Comparison of ENCODE assay signal across 22 cellular contexts in genomic region chr2:96111823-96112500, GRCh38. TPM values are rescaled to one million over a fixed set of nuclear protein-coding genes. Genes with fewer than 3 reads are reported as not detected.
DNase-seq lines count a peak whose midpoint lies in the region; ATAC-seq and TF ChIP-seq lines count a peak whose summit lies in the region.
"Had no signal": no experiment of that assay in that cellular context is flagged by ENCODE, and none has a peak within 500 bp of the region (broad histone marks: within the 10 kb centered on the region; RNA-seq: fewer than 3 reads in every experiment).

No MANE protein-coding gene starts in this region.

- no peak overlapping the region for H3K4me3 ChIP-seq in osteoblast (ENCODE audit: insufficient read depth, low read length)
- H3K4me3 ChIP-seq: esophagus muscularis mucosa, pancreas had no signal

- H3K4me1 Mint-ChIP-seq in activated CD4-positive, alpha-beta memory T cell treated with anti-CD3 and anti-CD28 coated beads for 36 hours (ENCODE audit: low read depth), result peaks cover 7% of the 10 kb centered on the region
- peaks cover 6% of the 10 kb centered on the region for H3K4me1 Mint-ChIP-seq in activated CD4-positive, alpha-beta memory T cell treated with anti-CD3 and anti-CD28 coated beads, Interleukin-2, amount 10 ng/mL, durations not matched to agents 7 days and 5 days
- peaks cover 12% of the 10 kb centered on the region for H3K4me1 Mint-ChIP-seq in chondrocyte (ENCODE audit: low read depth)

- no peaks in the 10 kb centered on the region for H3K9me3 Mint-ChIP-seq in activated CD4-positive, alpha-beta memory T cell treated with anti-CD3 and anti-CD28 coated beads for 36 hours
- no peaks in the 10 kb centered on the region for H3K9me3 Mint-ChIP-seq in activated CD4-positive, alpha-beta memory T cell treated with anti-CD3 and anti-CD28 coated beads, Interleukin-2, amount 10 ng/mL, durations not matched to agents 7 days and 5 days
- no peaks in the 10 kb centered on the region for H3K9me3 Mint-ChIP-seq in chondrocyte (ENCODE audit: low read depth)
- H3K9me3 Mint-ChIP-seq: naive B cell; T-helper 2 cell treated with Interferon-gamma antibody and Interleukin-4, amounts not matched to agents 5 μg/mL and 100 μg/mL, for 36 hours had no signal

- CTCF ChIA-PET in activated CD4-positive, alpha-beta memory T cell treated with anti-CD3 and anti-CD28 coated beads for 36 hours (lab: Charles Lee), result interaction anchor here (1.1 to 1.9 kb wide), 3 partner anchors 27 to 119 kb away, joined by 4 to 10 read pairs (median 8); partner anchors contain the start of gene ASTL
- CTCF ChIA-PET in activated CD4-positive, alpha-beta memory T cell treated with anti-CD3 and anti-CD28 coated beads, Interleukin-2, amount 10 ng/mL, durations not matched to agents 7 days and 5 days (lab: Charles Lee), result interaction anchor here (1.7 kb wide), 1 partner anchor 63 kb away, joined by 6 read pairs; no protein-coding TSS in a partner anchor

- POLR2A ChIA-PET in activated CD4-positive, alpha-beta memory T cell treated with anti-CD3 and anti-CD28 coated beads for 36 hours (lab: Charles Lee), result no interaction called here
- POLR2A ChIA-PET in activated CD4-positive, alpha-beta memory T cell treated with anti-CD3 and anti-CD28 coated beads, Interleukin-2, amount 10 ng/mL, durations not matched to agents 7 days and 5 days (lab: Charles Lee), result no interaction called here

- no peak overlapping the region for H2AFZ ChIP-seq in osteoblast (ENCODE audit: low read length)

- no peaks in the 10 kb centered on the region for H3K36me3 Mint-ChIP-seq in activated CD4-positive, alpha-beta memory T cell treated with anti-CD3 and anti-CD28 coated beads for 36 hours
- no peaks in the 10 kb centered on the region for H3K36me3 Mint-ChIP-seq in activated CD4-positive, alpha-beta memory T cell treated with anti-CD3 and anti-CD28 coated beads, Interleukin-2, amount 10 ng/mL, durations not matched to agents 7 days and 5 days (ENCODE audit: low read depth)
- H3K36me3 Mint-ChIP-seq in chondrocyte (ENCODE audit: low read depth), result peaks cover 2% of the 10 kb centered on the region
- H3K36me3 Mint-ChIP-seq: naive B cell had no signal

- H3K36me3 ChIP-seq in osteoblast (ENCODE audit: insufficient read depth, low read length), result no peaks in the 10 kb centered on the region
- H3K36me3 ChIP-seq: esophagus muscularis mucosa, pancreas had no signal

- H3K4me2 ChIP-seq in osteoblast (ENCODE audit: insufficient read depth, low read length), result no peak overlapping the region

- H3K4me1 ChIP-seq in osteoblast (ENCODE audit: insufficient read depth, low read length), result no peaks in the 10 kb centered on the region

- no peak for ATAC-seq in GM21447 (IDR thresholded peaks at IDR 0.05; ENCODE audit: unreplicated experiment)
- no peak for ATAC-seq in HG02571 (IDR thresholded peaks at IDR 0.05; ENCODE audit: unreplicated experiment)
- ATAC-seq: pancreas had no signal

- no peak overlapping the region for H3K27ac Mint-ChIP-seq in activated CD4-positive, alpha-beta memory T cell treated with anti-CD3 and anti-CD28 coated beads for 36 hours
- no peak overlapping the region for H3K27ac Mint-ChIP-seq in activated CD4-positive, alpha-beta memory T cell treated with anti-CD3 and anti-CD28 coated beads, Interleukin-2, amount 10 ng/mL, durations not matched to agents 7 days and 5 days
- no peak overlapping the region for H3K27ac Mint-ChIP-seq in chondrocyte (ENCODE audit: unreplicated experiment)
- H3K27ac Mint-ChIP-seq: B cell; T-helper 2 cell treated with Interferon-gamma antibody and Interleukin-4, amounts not matched to agents 5 μg/mL and 100 μg/mL, for 36 hours had no signal

- no peaks in the 10 kb centered on the region for H3K79me2 ChIP-seq in osteoblast (ENCODE audit: insufficient read depth, low read length)

- no peak for TF ChIP-seq CTCF in chondrocyte (IDR thresholded peaks at IDR 0.05)
- TF ChIP-seq CTCF in osteoblast (IDR thresholded peaks at IDR 0.05; ENCODE audit: extremely low read depth, low read depth, low read length), result no peak

- peaks cover 6% of the 10 kb centered on the region for H3K27me3 Mint-ChIP-seq in activated CD4-positive, alpha-beta memory T cell treated with anti-CD3 and anti-CD28 coated beads for 36 hours
- H3K27me3 Mint-ChIP-seq in activated CD4-positive, alpha-beta memory T cell treated with anti-CD3 and anti-CD28 coated beads, Interleukin-2, amount 10 ng/mL, durations not matched to agents 7 days and 5 days, result peaks cover 9% of the 10 kb centered on the region
- peaks cover 7% of the 10 kb centered on the region for H3K27me3 Mint-ChIP-seq in chondrocyte (ENCODE audit: low read depth)

- H3K9me3 ChIP-seq in osteoblast (ENCODE audit: low read depth, low read length), result no peaks in the 10 kb centered on the region
- H3K9me3 ChIP-seq: esophagus muscularis mucosa, pancreas had no signal

- peak; percentile 22 for DNase-seq in activated CD4-positive, alpha-beta memory T cell treated with anti-CD3 and anti-CD28 coated beads for 36 hours
- DNase-seq in activated CD4-positive, alpha-beta memory T cell treated with anti-CD3 and anti-CD28 coated beads, Interleukin-2, amount 10 ng/mL, durations not matched to agents 7 days and 5 days, result no peak
- DNase-seq in HT-29 (ENCODE audit: low spot score) (peak; percentile 23), chondrocyte (ENCODE audit: low spot score) (peak; percentile 82), osteoblast (ENCODE audit: insufficient read length, low spot score, missing footprints) (peak; percentile 81), NCI-H226 (no peak)
- DNase-seq: activated CD4-positive, CD25-positive, alpha-beta regulatory T cell treated with anti-CD3 and anti-CD28 coated beads, Interleukin-2, amount 50 U/mL, for 72 hours; activated gamma-delta T cell; amygdala; H7; MM.1S; naive B cell; NCI-H82; stimulated activated CD4-positive, alpha-beta T cell treated with anti-CD3 and anti-CD28 coated beads, Interleukin-4, amount 100 ng/mL, for 24 hours had no signal

- intact Hi-C loops in activated CD4-positive, alpha-beta memory T cell treated with anti-CD3 and anti-CD28 coated beads for 36 hours (cut with micrococcal nuclease), result no loop called here

- H3K27ac ChIP-seq in osteoblast (ENCODE audit: low read depth, low read length), result no peak overlapping the region
- H3K27ac ChIP-seq: esophagus muscularis mucosa, pancreas had no signal

- no peaks in the 10 kb centered on the region for H4K20me1 ChIP-seq in osteoblast (ENCODE audit: insufficient read depth, low read length)

- H3K4me3 Mint-ChIP-seq in activated CD4-positive, alpha-beta memory T cell treated with anti-CD3 and anti-CD28 coated beads for 36 hours, result no peak overlapping the region
- H3K4me3 Mint-ChIP-seq in activated CD4-positive, alpha-beta memory T cell treated with anti-CD3 and anti-CD28 coated beads, Interleukin-2, amount 10 ng/mL, durations not matched to agents 7 days and 5 days, result no peak overlapping the region
- H3K4me3 Mint-ChIP-seq in chondrocyte (ENCODE audit: unreplicated experiment), result no peak overlapping the region
- H3K4me3 Mint-ChIP-seq: B cell; T-helper 2 cell treated with Interferon-gamma antibody and Interleukin-4, amounts not matched to agents 5 μg/mL and 100 μg/mL, for 36 hours had no signal

- H3K27me3 ChIP-seq in osteoblast (ENCODE audit: insufficient read depth, low read length), result peaks cover 32% of the 10 kb centered on the region
- H3K27me3 ChIP-seq: pancreas had no signal

RNA-seq across cellular contexts. Expression of gene ADRA2B, which starts 4.4 kb away (rescaled TPM):
- under 1 TPM; 0.21 to 0.36 TPM for total RNA-seq in activated CD4-positive, alpha-beta memory T cell treated with anti-CD3 and anti-CD28 coated beads for 36 hours
- under 1 TPM in 1 of 2 experiments, not detected in 1; 0.05 TPM for total RNA-seq in activated CD4-positive, alpha-beta memory T cell treated with anti-CD3 and anti-CD28 coated beads, Interleukin-2, amount 10 ng/mL, durations not matched to agents 7 days and 5 days
- 0.46 TPM in 1 of 2 replicates, not detected in the other for total RNA-seq in HT-29 (2014; rRNA removed; shearing (Covaris generic))
- 0.07 TPM in 1 of 3 replicates, not detected in the others for total RNA-seq in chondrocyte
- under 0.01 TPM in 1 of 2 replicates, not detected in the other for total RNA-seq in osteoblast
- total RNA-seq: A172, lung microvascular endothelial cell had no signal

RNA-seq across cellular contexts. Expression of gene ASTL, which starts 26.3 kb away (rescaled TPM):
- total RNA-seq in activated CD4-positive, alpha-beta memory T cell treated with anti-CD3 and anti-CD28 coated beads for 36 hours, result 1 to 10 TPM; 1.8 to 2.4 TPM
- total RNA-seq in activated CD4-positive, alpha-beta memory T cell treated with anti-CD3 and anti-CD28 coated beads, Interleukin-2, amount 10 ng/mL, durations not matched to agents 7 days and 5 days, result under 1 TPM; 0.25 to 0.53 TPM
- total RNA-seq in HT-29 (2014; rRNA removed; shearing (Covaris generic)), result 0.18 and 2.5 TPM in 2 replicates
- not detected in 3 replicates for total RNA-seq in chondrocyte
- total RNA-seq in osteoblast, result not detected in 2 replicates
- total RNA-seq: A172, esophagus muscularis mucosa, H7, lung microvascular endothelial cell, pancreas had no signal

RNA-seq across cellular contexts. Expression of gene DUSP2, which starts 33.3 kb away (rescaled TPM):
- 100 to 1,000 TPM; 522 to 539 TPM for total RNA-seq in activated CD4-positive, alpha-beta memory T cell treated with anti-CD3 and anti-CD28 coated beads for 36 hours
- total RNA-seq in activated CD4-positive, alpha-beta memory T cell treated with anti-CD3 and anti-CD28 coated beads, Interleukin-2, amount 10 ng/mL, durations not matched to agents 7 days and 5 days, result 10 to 100 TPM; 40.8 to 42.5 TPM
- 73.5 and 75.7 TPM in 2 replicates for total RNA-seq in HT-29 (2014; rRNA removed; shearing (Covaris generic))
- total RNA-seq in chondrocyte (0.31 to 1.3 TPM (median 1.1 TPM) in 3 replicates), osteoblast (2.7 and 3.3 TPM in 2 replicates)

Comparison
In these comparisons a context has a peak if more than half of its experiments do, and no peak if none do; other contexts are left out.
1. DNase-seq: peak in activated CD4-positive, alpha-beta memory T cell treated with anti-CD3 and anti-CD28 coated beads for 36 hours (single experiment), HT-29 (single experiment), chondrocyte (single experiment) and osteoblast (single experiment); none in activated CD4-positive, alpha-beta memory T cell treated with anti-CD3 and anti-CD28 coated beads, Interleukin-2, amount 10 ng/mL, durations not matched to agents 7 days and 5 days (single experiment) and NCI-H226 (single experiment).